In genomic region chr10:47383254-47384147, GRCh38 we compare ENCODE assay signal across 1 cellular context.
TF ChIP-seq lines count a peak whose summit lies in the region.

No MANE protein-coding gene starts in this region.

TF ChIP-seq in Ishikawa, 13 proteins besides CTCF, POLR2A, EP300 and RAD21 (continued from another document):
- no peak for TF ChIP-seq REST (IDR thresholded peaks at IDR 0.05; ENCODE audit: low read depth)
